In the genomic region with DNA sequence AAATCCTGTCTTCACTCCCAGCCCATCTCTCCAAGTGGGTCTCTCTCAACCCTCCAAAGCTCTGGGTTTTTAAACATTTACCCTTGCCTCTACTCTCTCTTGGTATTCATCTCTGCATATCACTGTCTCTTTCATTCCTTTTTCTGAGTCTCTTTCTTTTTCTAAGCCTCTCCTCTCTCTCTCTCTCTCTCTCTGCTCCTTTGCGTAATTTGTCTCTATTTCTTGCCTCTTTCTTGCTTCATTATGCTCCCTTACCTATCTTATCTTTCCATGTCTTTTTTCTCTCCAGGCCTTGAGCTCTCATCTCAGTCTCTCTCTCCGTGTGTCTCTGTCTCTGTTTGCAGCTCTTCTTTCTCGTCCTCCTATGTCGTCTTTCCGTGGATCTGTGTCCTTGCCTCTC, we compare ENCODE assay signal across 10 cellular contexts. TPM values are rescaled to one million over a fixed set of nuclear protein-coding genes. Genes with fewer than 3 reads are reported as not detected.
DNase-seq lines count a peak whose midpoint lies in the region; ATAC-seq, FAIRE-seq and TF ChIP-seq lines count a peak whose summit lies in the region.
"Had no signal": no experiment of that assay in that cellular context is flagged by ENCODE, and none has a peak within 500 bp of the region (broad histone marks: within the 10 kb centered on the region; RNA-seq: fewer than 3 reads in every experiment).

No MANE protein-coding gene starts in this region.

- CTCF ChIA-PET in A549 (lab: Yijun Ruan, JAX), result interaction anchor here (1.0 to 2.8 kb wide), 7 partner anchors 17 to 153 kb away, joined by 3 to 13 read pairs (median 4); partner anchors contain the start of genes PPCDC and RPP25

- no peaks in the 10 kb centered on the region for H4K20me1 ChIP-seq in GM23248 (ENCODE audit: insufficient read depth)

- H3K27ac Mint-ChIP-seq in activated naive CD8-positive, alpha-beta T cell treated with anti-CD3 and anti-CD28 coated beads for 36 hours, result no peak overlapping the region

- no peaks in the 10 kb centered on the region for H3F3A ChIP-seq in GM23248 (ENCODE audit: insufficient read depth)

- H3K27me3 ChIP-seq in GM23248 (replicated peaks; ENCODE audit: insufficient read depth) (peaks cover 15% of the 10 kb centered on the region; the same call in 1 of the 2 replicates), lower lobe of right lung (ENCODE audit: low read depth) (peaks cover 9% of the 10 kb centered on the region)

- no peak for TF ChIP-seq RAD21 in A549 (conservative IDR thresholded peaks at IDR 0.05 in 1 of 2, IDR thresholded peaks at IDR 0.05 in 1 of 2)

- POLR2A ChIA-PET in A549 (lab: Yijun Ruan, JAX), result interaction anchor here (0.6 to 1.8 kb wide), 7 partner anchors 21 to 458 kb away, joined by 3 to 14 read pairs (median 5); partner anchors contain the start of genes MPI, PPCDC and RPP25

- H3K36me3 ChIP-seq in GM23248 (ENCODE audit: low read depth) (no peaks in the 10 kb centered on the region), lower lobe of right lung (no peaks in the 10 kb centered on the region)
- H3K36me3 ChIP-seq: neutrophil, tibial artery had no signal

- no peak for DNase-seq in A549 (ENCODE audit: low read depth in 1 of 2, low spot score in 1 of 2)
- no peak for DNase-seq in GM23248
- DNase-seq in activated naive CD8-positive, alpha-beta T cell treated with anti-CD3 and anti-CD28 coated beads for 36 hours, result no peak
- DNase-seq in lower lobe of right lung, result no peak
- no peak for DNase-seq in SIG-M5 (lab: John Stamatoyannopoulos, UW)
- no peak for DNase-seq in DMS79 treated with DMSO at 0.1 percent for 48 hours (lab: John Stamatoyannopoulos, UW)
- no peak for DNase-seq in GOT3 (lab: John Stamatoyannopoulos, UW)

- TF ChIP-seq POLR2A in A549 (IDR thresholded peaks at IDR 0.05; ENCODE audit: low read length), result no peak

- ATAC-seq in A549 (no peak), lower lobe of right lung (no peak), HG02623 (IDR thresholded peaks at IDR 0.05; ENCODE audit: unreplicated experiment) (no peak)

- intact Hi-C loops in lower lobe of right lung (cut with DNase I), result no loop called here

- peak overlapping the region; percentile 63 for H3K4me3 Mint-ChIP-seq in activated naive CD8-positive, alpha-beta T cell treated with anti-CD3 and anti-CD28 coated beads for 36 hours

- H3K27ac ChIP-seq in A549 (no peak overlapping the region), GM23248 (no peak overlapping the region), lower lobe of right lung (no peak overlapping the region)
- H3K27ac ChIP-seq: neutrophil, tibial artery had no signal

- peak overlapping the region; percentile 73; the same call in 2 of the 3 replicates for H3K4me3 ChIP-seq in A549
- no peak overlapping the region for H3K4me3 ChIP-seq in GM23248
- H3K4me3 ChIP-seq in lower lobe of right lung, result peak overlapping the region; percentile 69

- no peak for TF ChIP-seq EP300 in A549 (IDR thresholded peaks at IDR 0.05)

- H2AFZ ChIP-seq in GM23248, result no peak overlapping the region

- FAIRE-seq in A549 (lab: Jason Lieb, UNC), result no peak

- in situ Hi-C loops in GM23248 (cut with MboI), result no loop called here

- H3K9me2 ChIP-seq in GM23248 (ENCODE audit: insufficient read depth), result no peaks in the 10 kb centered on the region

- H3K27me3 Mint-ChIP-seq in activated naive CD8-positive, alpha-beta T cell treated with anti-CD3 and anti-CD28 coated beads for 36 hours, result peaks cover 57% of the 10 kb centered on the region

- H3K36me3 Mint-ChIP-seq in activated naive CD8-positive, alpha-beta T cell treated with anti-CD3 and anti-CD28 coated beads for 36 hours, result no peaks in the 10 kb centered on the region

- peaks cover 9% of the 10 kb centered on the region for H3K4me1 Mint-ChIP-seq in activated naive CD8-positive, alpha-beta T cell treated with anti-CD3 and anti-CD28 coated beads for 36 hours

- H3K9me3 Mint-ChIP-seq in activated naive CD8-positive, alpha-beta T cell treated with anti-CD3 and anti-CD28 coated beads for 36 hours, result no peaks in the 10 kb centered on the region

- TF ChIP-seq CTCF in A549 (IDR thresholded peaks at IDR 0.05) (no peak), lower lobe of right lung (IDR thresholded peaks at IDR 0.05) (no peak)

- H3K79me2 ChIP-seq in GM23248 (ENCODE audit: insufficient read depth), result no peaks in the 10 kb centered on the region

- no peaks in the 10 kb centered on the region for H3K9me3 ChIP-seq in A549
- H3K9me3 ChIP-seq in GM23248 (ENCODE audit: low read depth), result no peaks in the 10 kb centered on the region
- no peaks in the 10 kb centered on the region for H3K9me3 ChIP-seq in lower lobe of right lung
- H3K9me3 ChIP-seq: neutrophil, tibial artery had no signal

- no peak overlapping the region for H3K9ac ChIP-seq in GM23248

- H3K4me2 ChIP-seq in A549 (peak overlapping the region; percentile 89), GM23248 (ENCODE audit: unreplicated experiment) (peak overlapping the region; percentile 36)

- H3K4me1 ChIP-seq in A549 (peaks cover 7% of the 10 kb centered on the region; the same call in 2 of the 3 replicates), GM23248 (ENCODE audit: insufficient read depth) (peaks cover 6% of the 10 kb centered on the region; the same call in 1 of the 2 replicates), lower lobe of right lung (peaks cover 12% of the 10 kb centered on the region)

- WGBS in A549 (ENCODE audit: missing lambda C conversion rate), result 41% methylated on average over 5 of the region's 5 CpGs
- WGBS in GM23248 (ENCODE audit: low coverage in 1 of 2, low lambda C conversion rate in 2 of 2, missing lambda C conversion rate in 2 of 2), 2 experiments, result 37 to 65% methylated on average over 3 to 5 of the region's 5 CpGs

TF ChIP-seq in A549, 52 proteins besides CTCF, POLR2A, EP300 and RAD21 (continues in another document):
- TF ChIP-seq, protein P1, sequence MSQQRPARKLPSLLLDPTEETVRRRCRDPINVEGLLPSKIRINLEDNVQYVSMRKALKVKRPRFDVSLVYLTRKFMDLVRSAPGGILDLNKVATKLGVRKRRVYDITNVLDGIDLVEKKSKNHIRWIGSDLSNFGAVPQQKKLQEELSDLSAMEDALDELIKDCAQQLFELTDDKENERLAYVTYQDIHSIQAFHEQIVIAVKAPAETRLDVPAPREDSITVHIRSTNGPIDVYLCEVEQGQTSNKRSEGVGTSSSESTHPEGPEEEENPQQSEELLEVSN (IDR thresholded peaks at IDR 0.05; ENCODE audit: borderline replicate concordance, low read depth), result no peak
- TF ChIP-seq CHD2 (IDR thresholded peaks at IDR 0.05; ENCODE audit: low read length, partially characterized antibody) (no peak), MAFK (IDR thresholded peaks at IDR 0.05; ENCODE audit: partially characterized antibody) (no peak), ATOH8 (CRISPR knock-in tag; IDR thresholded peaks at IDR 0.05; ENCODE audit: low read depth) (no peak)

RNA-seq across cellular contexts. Expression of gene SCAMP5, which starts 0.7 kb away (rescaled TPM):
- 10.5 and 11.8 TPM in 2 replicates for polyA plus RNA-seq in A549 (2011; rRNA removed)
- polyA plus RNA-seq in A549 (2012; cell fraction: cytosol; rRNA removed), result 11.2 and 15.3 TPM in 2 replicates
- polyA plus RNA-seq in A549 (2012; cell fraction: nucleus; rRNA removed), result 18.2 and 23.6 TPM in 2 replicates
- 13.7 to 16.2 TPM (median 15.0 TPM) in 3 replicates for polyA plus RNA-seq in A549 (2017; fragmentation: RNase III; extraction: RNeasy Plus Mini Kit Qiagen cat#74134 plus additional on column Dnase treatment)
- polyA minus RNA-seq in A549 (2011; rRNA and poly(A)+ RNA removed), result 14.0 and 17.4 TPM in 2 replicates
- total RNA-seq in GM23248 (2014; rRNA removed; shearing (Covaris generic)), result 1.0 and 4.0 TPM in 2 replicates
- polyA plus RNA-seq in GM23248 (2016; fragmentation: Nextera tagmentation; extraction: Ambion mirVana), result 0.23 TPM in 1 of 2 replicates, not detected in the other
- total RNA-seq in activated naive CD8-positive, alpha-beta T cell treated with anti-CD3 and anti-CD28 coated beads for 36 hours, result under 1 TPM; 0.44 to 0.58 TPM
- total RNA-seq in lower lobe of right lung, result 1.9 TPM

RNA-seq across cellular contexts. Expression of gene PPCDC, which starts 28.7 kb away (rescaled TPM):
- polyA plus RNA-seq in A549 (2011; rRNA removed) (14.5 and 18.2 TPM in 2 replicates), A549 (2017; fragmentation: RNase III; extraction: RNeasy Plus Mini Kit Qiagen cat#74134 plus additional on column Dnase treatment) (18.5 to 19.9 TPM (median 19.9 TPM) in 3 replicates), GM23248 (2016; fragmentation: Nextera tagmentation; extraction: Ambion mirVana) (9.0 and 11.0 TPM in 2 replicates)
- 43.2 and 51.2 TPM in 2 replicates for polyA plus RNA-seq in A549 (2012; cell fraction: cytosol; rRNA removed)
- polyA plus RNA-seq in A549 (2012; cell fraction: nucleus; rRNA removed), result 63.8 and 66.7 TPM in 2 replicates
- 19.5 and 21.4 TPM in 2 replicates for polyA minus RNA-seq in A549 (2011; rRNA and poly(A)+ RNA removed)
- total RNA-seq in GM23248 (2014; rRNA removed; shearing (Covaris generic)), result 11.3 and 20.0 TPM in 2 replicates
- 10 to 100 TPM; 29.4 to 33.7 TPM for total RNA-seq in activated naive CD8-positive, alpha-beta T cell treated with anti-CD3 and anti-CD28 coated beads for 36 hours
- 11.2 TPM for total RNA-seq in lower lobe of right lung

RNA-seq across cellular contexts. Expression of gene RPP25, which starts 38.1 kb away (rescaled TPM):
- 8.8 and 9.3 TPM in 2 replicates for polyA plus RNA-seq in A549 (2011; rRNA removed)
- 13.0 and 19.3 TPM in 2 replicates for polyA plus RNA-seq in A549 (2012; cell fraction: cytosol; rRNA removed)
- 11.3 and 14.5 TPM in 2 replicates for polyA plus RNA-seq in A549 (2012; cell fraction: nucleus; rRNA removed)
- 12.2 to 13.7 TPM (median 13.0 TPM) in 3 replicates for polyA plus RNA-seq in A549 (2017; fragmentation: RNase III; extraction: RNeasy Plus Mini Kit Qiagen cat#74134 plus additional on column Dnase treatment)
- polyA minus RNA-seq in A549 (2011; rRNA and poly(A)+ RNA removed), result 6.7 and 7.0 TPM in 2 replicates
- 4.0 and 4.5 TPM in 2 replicates for total RNA-seq in GM23248 (2014; rRNA removed; shearing (Covaris generic))
- 3.4 and 3.6 TPM in 2 replicates for polyA plus RNA-seq in GM23248 (2016; fragmentation: Nextera tagmentation; extraction: Ambion mirVana)
- 1 to 10 TPM; 9.4 to 10.0 TPM for total RNA-seq in activated naive CD8-positive, alpha-beta T cell treated with anti-CD3 and anti-CD28 coated beads for 36 hours
- total RNA-seq in lower lobe of right lung, result 17.0 TPM

RNA-seq across cellular contexts. Expression of gene COX5A, which starts 56.8 kb away (rescaled TPM):
- polyA plus RNA-seq in A549 (2011; rRNA removed), result 328 and 391 TPM in 2 replicates
- 388 and 399 TPM in 2 replicates for polyA plus RNA-seq in A549 (2012; cell fraction: cytosol; rRNA removed)
- 232 and 279 TPM in 2 replicates for polyA plus RNA-seq in A549 (2012; cell fraction: nucleus; rRNA removed)
- 478 to 481 TPM (median 481 TPM) in 3 replicates for polyA plus RNA-seq in A549 (2017; fragmentation: RNase III; extraction: RNeasy Plus Mini Kit Qiagen cat#74134 plus additional on column Dnase treatment)
- 63.2 and 69.8 TPM in 2 replicates for polyA minus RNA-seq in A549 (2011; rRNA and poly(A)+ RNA removed)
- total RNA-seq in GM23248 (2014; rRNA removed; shearing (Covaris generic)), result 48.2 and 65.3 TPM in 2 replicates
- 315 and 321 TPM in 2 replicates for polyA plus RNA-seq in GM23248 (2016; fragmentation: Nextera tagmentation; extraction: Ambion mirVana)
- total RNA-seq in activated naive CD8-positive, alpha-beta T cell treated with anti-CD3 and anti-CD28 coated beads for 36 hours, result 100 to 1,000 TPM; 352 to 363 TPM
- 134 TPM for total RNA-seq in lower lobe of right lung
